In the genomic region with DNA sequence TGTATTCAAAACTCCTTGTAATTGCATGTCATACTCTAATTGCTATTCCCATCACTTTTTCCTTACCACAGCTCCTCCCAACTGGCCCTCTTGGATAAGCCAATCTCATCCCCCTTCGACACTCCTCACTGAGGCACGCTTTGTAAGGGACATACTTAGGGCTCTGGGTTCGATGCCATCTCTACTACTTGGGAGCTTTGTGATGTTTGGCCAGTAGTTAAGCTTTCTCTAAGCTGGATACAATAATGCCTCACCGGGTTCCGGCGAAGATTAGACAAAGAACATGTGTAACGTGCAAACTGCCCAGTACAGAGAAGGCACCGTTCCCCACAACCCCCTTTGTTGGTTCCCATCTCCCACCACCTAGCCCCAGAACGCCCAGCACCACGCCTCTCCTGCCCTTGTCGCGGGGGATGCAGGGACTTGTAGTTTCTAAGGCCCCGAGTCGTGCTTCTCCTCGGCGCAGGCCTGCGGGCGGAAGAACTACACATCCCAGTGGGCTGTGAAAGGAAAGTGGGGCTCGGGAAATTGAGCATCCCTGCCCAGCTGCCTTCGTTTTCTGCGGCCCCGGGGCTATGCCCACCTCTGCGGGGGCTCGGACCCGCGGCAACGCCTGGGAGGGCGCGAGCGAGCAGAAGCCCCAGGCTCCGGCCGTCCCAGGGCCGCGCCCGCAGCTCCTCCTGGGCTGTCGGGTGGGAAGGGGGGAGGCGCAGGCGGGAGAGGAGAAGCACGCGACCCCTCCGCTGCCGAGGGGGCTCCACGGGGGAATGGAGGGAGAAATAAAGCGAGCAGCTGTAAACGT, we compare ENCODE assay signal across 8 cellular contexts. TPM values are rescaled to one million over a fixed set of nuclear protein-coding genes. Genes with fewer than 3 reads are reported as not detected.
DNase-seq lines count a peak whose midpoint lies in the region; ATAC-seq lines count a peak whose summit lies in the region.

No MANE protein-coding gene starts in this region.

- H3K27ac ChIP-seq in effector memory CD4-positive, alpha-beta T cell (ENCODE audit: insufficient read depth, low read length, poor library complexity, severe bottlenecking): peak overlapping the region; percentile 81

- no peaks in the 10 kb centered on the region for H3K27me3 ChIP-seq in effector memory CD4-positive, alpha-beta T cell (replicated peaks; ENCODE audit: control insufficient read depth, insufficient read depth, low read length, poor library complexity, severe bottlenecking)

- H3K4me3 Mint-ChIP-seq in memory B cell: peak overlapping the region; percentile 84

- H3K36me3 ChIP-seq in effector memory CD4-positive, alpha-beta T cell (ENCODE audit: control insufficient read depth, insufficient read depth, low read length): no peaks in the 10 kb centered on the region

- H3K4me1 Mint-ChIP-seq in memory B cell: peaks cover 32% of the 10 kb centered on the region

- DNase-seq in COR-L47 (lab: John Stamatoyannopoulos, UW) (peak; percentile 78), HT1080 (ENCODE audit: low read depth) (peak; percentile 89), memory B cell (ENCODE audit: low spot score in 2 of 2) (peak; percentile 79 to 82)
- peak; percentile 85 for DNase-seq in NK-92 treated with Interleukin-12 subunit alpha and Interleukin-12 subunit beta, amount 100 ng/mL, for 24 hours (lab: John Stamatoyannopoulos, UW)
- DNase-seq in activated CD8-positive, alpha-beta memory T cell treated with anti-CD3 and anti-CD28 coated beads for 24 hours: peak; percentile 92
- DNase-seq in effector memory CD4-positive, alpha-beta T cell: peak; percentile 69 to 80 (median 79)
- peak; percentile 76 to 85 (median 83) for DNase-seq in stimulated activated CD4-positive, alpha-beta T cell treated with anti-CD3 and anti-CD28 coated beads, TNF-alpha, amount 100 ng/mL, for 48 hours (ENCODE audit: low read depth in 3 of 3)

- no peaks in the 10 kb centered on the region for H3K27me3 Mint-ChIP-seq in memory B cell

- no peaks in the 10 kb centered on the region for H3K9me3 ChIP-seq in effector memory CD4-positive, alpha-beta T cell (ENCODE audit: control insufficient read depth, low read length)

- H3K4me1 ChIP-seq in effector memory CD4-positive, alpha-beta T cell (ENCODE audit: control insufficient read depth, insufficient read depth, low read length, poor library complexity, severe bottlenecking): no peaks in the 10 kb centered on the region

- no peaks in the 10 kb centered on the region for H3K9me3 Mint-ChIP-seq in memory B cell

- H3K36me3 Mint-ChIP-seq in memory B cell: peaks cover 7% of the 10 kb centered on the region

- peak overlapping the region; percentile 97 for H3K4me3 ChIP-seq in effector memory CD4-positive, alpha-beta T cell (ENCODE audit: insufficient read depth, low read depth, low read length, poor library complexity, severe bottlenecking)

- ATAC-seq in GM21381 (IDR thresholded peaks at IDR 0.05; ENCODE audit: unreplicated experiment) (peak; percentile 64), memory B cell (ENCODE audit: low read depth) (peak; percentile 73)

- H3K27ac Mint-ChIP-seq in memory B cell: peak overlapping the region; percentile 48

RNA-seq across cellular contexts. Expression of a gene that starts 1.1 kb away (rescaled TPM):
- total RNA-seq in HT1080 (2014; rRNA removed; shearing (Covaris generic)): 6.9 and 8.1 TPM in 2 replicates
- polyA plus RNA-seq in HT1080 (2015; cell fraction: cytosol; rRNA removed): 3.3 and 4.0 TPM in 2 replicates
- polyA plus RNA-seq in HT1080 (2015; cell fraction: nucleus; rRNA removed): 4.0 and 5.6 TPM in 2 replicates

RNA-seq across cellular contexts. Expression of a gene that starts 56.5 kb away (rescaled TPM):
- total RNA-seq in HT1080 (2014; rRNA removed; shearing (Covaris generic)): 7.1 and 9.6 TPM in 2 replicates
- 8.8 TPM in 2 replicates for polyA plus RNA-seq in HT1080 (2015; cell fraction: cytosol; rRNA removed)
- polyA plus RNA-seq in HT1080 (2015; cell fraction: nucleus; rRNA removed): 5.8 and 6.4 TPM in 2 replicates

Comparison
In these comparisons a context has a peak if more than half of its experiments do, and no peak if none do; other contexts are left out.
1. Peak in every context shown above with its lines: DNase-seq, ATAC-seq, H3K4me3 ChIP-seq and H3K27ac ChIP-seq.